In genomic region chr1:11925938-11926292, GRCh38 we compare ENCODE assay signal across 1 cellular context.
TF ChIP-seq lines count a peak whose summit lies in the region.

No MANE protein-coding gene starts in this region.

TF ChIP-seq in A549, 52 proteins besides CTCF, POLR2A, EP300 and RAD21 (continued from another document):
- TF ChIP-seq REST (IDR thresholded peaks at IDR 0.05): no peak
- TF ChIP-seq MAFK (IDR thresholded peaks at IDR 0.05; ENCODE audit: partially characterized antibody): no peak
- TF ChIP-seq ESRRA (IDR thresholded peaks at IDR 0.05; ENCODE audit: borderline replicate concordance, low read length): no peak
- TF ChIP-seq ELK1 (IDR thresholded peaks at IDR 0.05; ENCODE audit: low read depth, low read length): no peak
- TF ChIP-seq EHMT2 (IDR thresholded peaks at IDR 0.05; ENCODE audit: low read depth): no peak
- TF ChIP-seq MAX (IDR thresholded peaks at IDR 0.05): no peak
- no peak for TF ChIP-seq KDM5A (IDR thresholded peaks at IDR 0.05)
- no peak for TF ChIP-seq ZC3H11A (IDR thresholded peaks at IDR 0.05)
- TF ChIP-seq CBX8 (IDR thresholded peaks at IDR 0.05): no peak
- no peak for TF ChIP-seq HMGXB4 (CRISPR knock-in tag; IDR thresholded peaks at IDR 0.05; ENCODE audit: borderline replicate concordance)
- TF ChIP-seq KDM1A (IDR thresholded peaks at IDR 0.05; ENCODE audit: low read depth): no peak
- TF ChIP-seq BHLHE40 (IDR thresholded peaks at IDR 0.05; ENCODE audit: low read depth, low read length): no peak
- TF ChIP-seq RFX5 (IDR thresholded peaks at IDR 0.05): no peak
- no peak for TF ChIP-seq HOXB13 (CRISPR knock-in tag; IDR thresholded peaks at IDR 0.05; ENCODE audit: low read depth)
- no peak for TF ChIP-seq HDAC2 (IDR thresholded peaks at IDR 0.05)
- TF ChIP-seq FOSB (CRISPR knock-in tag; IDR thresholded peaks at IDR 0.05): no peak
